22 cellular contexts compared by ENCODE assay signal in the genomic region with DNA sequence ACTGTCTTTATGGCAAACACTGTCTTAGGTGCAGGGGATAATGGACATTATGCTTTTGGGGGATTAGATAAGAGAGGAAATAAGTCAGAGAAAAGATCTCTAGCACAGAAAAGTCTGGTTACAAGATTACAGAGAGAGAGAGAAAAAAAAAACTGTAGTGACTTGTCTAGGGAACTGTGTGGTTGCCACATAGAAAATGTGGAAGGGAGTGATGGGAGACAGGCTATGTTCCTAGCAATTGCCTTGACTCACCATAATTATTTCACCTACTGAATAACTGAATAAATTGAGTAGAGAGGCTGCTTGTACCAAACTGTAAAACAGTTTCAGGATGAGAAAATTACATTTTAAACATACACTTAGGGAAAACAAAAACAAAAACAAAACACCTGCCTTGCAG.
"Had no signal": no experiment of that assay in that cellular context is flagged by ENCODE, and none has a peak within 500 bp of the region (broad histone marks: within the 10 kb centered on the region; RNA-seq: fewer than 3 reads in every experiment).

No MANE protein-coding gene starts in this region.

- DNase-seq: activated CD4-positive, alpha-beta memory T cell treated with anti-CD3 and anti-CD28 coated beads for 36 hours; activated CD4-positive, alpha-beta T cell treated with anti-CD3 and anti-CD28 coated beads for 48 hours; activated naive CD4-positive, alpha-beta T cell treated with anti-CD3 and anti-CD28 coated beads for 36 hours; activated naive CD8-positive, alpha-beta T cell treated with anti-CD3 and anti-CD28 coated beads, Interleukin-2, amount 10 ng/mL, durations not matched to agents 7 days and 5 days; activated T-cell treated with anti-CD3 and anti-CD28 coated beads, Interleukin-2, amount 50 U/mL, for 48 hours; body of pancreas; central memory CD4-positive, alpha-beta T cell; dermis blood vessel endothelial cell; effector CD8-positive, alpha-beta T cell; kidney; midbrain; pancreas; right lobe of liver; stimulated activated CD4-positive, alpha-beta T cell treated with anti-CD3 and anti-CD28 coated beads, Interleukin-4, amount 100 ng/mL, for 24 hours; stimulated activated naive CD8-positive, alpha-beta T cell treated with anti-CD3 and anti-CD28 coated beads, Interleukin-15, Interleukin-2, amounts not matched to agents 100 U/mL and 50 U/mL, for 24 hours; thyroid gland had no signal

- H3K4me1 ChIP-seq: body of pancreas, right lobe of liver, thyroid gland had no signal

- H3K4me3 ChIP-seq: body of pancreas, pancreas, right lobe of liver, smooth muscle cell, thyroid gland had no signal

- H3K27ac ChIP-seq: body of pancreas, neutrophil, pancreas, right lobe of liver, thyroid gland had no signal

- ATAC-seq: body of pancreas; esophagus mucosa; left lobe of liver; natural killer cell treated with Interleukin-12 subunit alpha and Interleukin-12 subunit beta and Interleukin-15 and Interleukin-18, amount 100 ng/mL, for 72 hours; pancreas; right lobe of liver; SK-N-SH treated with all-trans-retinoic acid at 6 μM for 48 hours; stimulated activated naive CD8-positive, alpha-beta T cell treated with anti-CD3 and anti-CD28 coated beads, Interleukin-15, Interleukin-2, amounts not matched to agents 100 U/mL and 50 U/mL, for 24 hours had no signal

- H3K4me2 ChIP-seq: smooth muscle cell had no signal

- H3K27me3 ChIP-seq: body of pancreas, neutrophil, pancreas, right lobe of liver, thyroid gland had no signal

- H3K36me3 ChIP-seq: neutrophil, pancreas, right lobe of liver, thyroid gland had no signal

- H3K9me3 ChIP-seq: body of pancreas, neutrophil, right lobe of liver, thyroid gland had no signal
